Comparison of ENCODE assay signal across 14 cellular contexts in genomic region chr4:145786261-145786660, GRCh38.
DNase-seq lines count a peak whose midpoint lies in the region; ATAC-seq and TF ChIP-seq lines count a peak whose summit lies in the region.
"Had no signal": no experiment of that assay in that cellular context is flagged by ENCODE, and none has a peak within 500 bp of the region (broad histone marks: within the 10 kb centered on the region; RNA-seq: fewer than 3 reads in every experiment).

No MANE protein-coding gene starts in this region.

- no peaks in the 10 kb centered on the region for H3K27me3 ChIP-seq in upper lobe of left lung

- H3K27ac ChIP-seq in caudate nucleus (ENCODE audit: low read depth, low read length) (peak overlapping the region; percentile 5), upper lobe of left lung (no peak overlapping the region)
- H3K27ac ChIP-seq: GM23248 had no signal

- TF ChIP-seq POLR2A in upper lobe of left lung (IDR thresholded peaks at IDR 0.05): no peak

- H3K4me3 Mint-ChIP-seq in activated CD4-positive, alpha-beta T cell treated with anti-CD3 and anti-CD28 coated beads for 36 hours: no peak overlapping the region
- H3K4me3 Mint-ChIP-seq in CD14-positive monocyte (no peak overlapping the region), progenitor cell of endocrine pancreas (ENCODE audit: low read depth) (no peak overlapping the region)
- H3K4me3 Mint-ChIP-seq: CD8-positive, alpha-beta memory T cell had no signal

- DNase-seq in activated CD4-positive, alpha-beta T cell treated with anti-CD3 and anti-CD28 coated beads for 36 hours: no peak
- DNase-seq in activated CD4-positive, alpha-beta T cell treated with anti-CD3 and anti-CD28 coated beads for 1 hour: no peak
- DNase-seq in CD14-positive monocyte (ENCODE audit: low spot score): no peak
- DNase-seq in NCI-H446 (lab: John Stamatoyannopoulos, UW): peak; percentile 19 to 73
- peak in 1 of 61 donors; percentile 37 for DNase-seq in caudate nucleus (lab: John Stamatoyannopoulos, UW)
- no peak for DNase-seq in progenitor cell of endocrine pancreas (ENCODE audit: low spot score, unreplicated experiment)
- DNase-seq in upper lobe of left lung: no peak
- DNase-seq: CD8-positive, alpha-beta memory T cell; GM23248; KG1; NCI-H1436; NCI-H2227 treated with DMSO at 0.1 percent for 48 hours; RPMI8226 had no signal

- H3K27ac Mint-ChIP-seq in activated CD4-positive, alpha-beta T cell treated with anti-CD3 and anti-CD28 coated beads for 36 hours: peak overlapping the region; percentile 32
- H3K27ac Mint-ChIP-seq in CD14-positive monocyte (peak overlapping the region in 4 of 7 donors; percentile 71 to 87 (median 77)), progenitor cell of endocrine pancreas (no peak overlapping the region)

- intact Hi-C loops in activated CD4-positive, alpha-beta T cell treated with anti-CD3 and anti-CD28 coated beads for 36 hours (cut with DNase I, micrococcal nuclease): no loop called here
- intact Hi-C loops in CD14-positive monocyte (cut with micrococcal nuclease): no loop called here

- H3K4me3 ChIP-seq in upper lobe of left lung: no peak overlapping the region
- H3K4me3 ChIP-seq: GM23248 had no signal

- no peaks in the 10 kb centered on the region for H3K36me3 ChIP-seq in upper lobe of left lung

- peaks cover 9% of the 10 kb centered on the region for H3K9me3 Mint-ChIP-seq in activated CD4-positive, alpha-beta T cell treated with anti-CD3 and anti-CD28 coated beads for 36 hours (ENCODE audit: low read depth)
- H3K9me3 Mint-ChIP-seq in CD14-positive monocyte (peaks cover 0 to 7% (median 5%) of the 10 kb centered on the region in 7 donors), progenitor cell of endocrine pancreas (ENCODE audit: low read depth) (no peaks in the 10 kb centered on the region)
- H3K9me3 Mint-ChIP-seq: CD8-positive, alpha-beta memory T cell had no signal

- no peaks in the 10 kb centered on the region for H3K27me3 Mint-ChIP-seq in activated CD4-positive, alpha-beta T cell treated with anti-CD3 and anti-CD28 coated beads for 36 hours
- H3K27me3 Mint-ChIP-seq in CD14-positive monocyte (ENCODE audit: low read depth in 3 of 3): no peaks in the 10 kb centered on the region
- H3K27me3 Mint-ChIP-seq in progenitor cell of endocrine pancreas: no peaks in the 10 kb centered on the region

- no peak for TF ChIP-seq CTCF in CD14-positive monocyte (IDR thresholded peaks at IDR 0.05)
- TF ChIP-seq CTCF in progenitor cell of endocrine pancreas (IDR thresholded peaks at IDR 0.05; ENCODE audit: unreplicated experiment): no peak
- TF ChIP-seq CTCF in upper lobe of left lung (IDR thresholded peaks at IDR 0.05): no peak

- H3K4me1 Mint-ChIP-seq in activated CD4-positive, alpha-beta T cell treated with anti-CD3 and anti-CD28 coated beads for 36 hours: peaks cover 24% of the 10 kb centered on the region
- H3K4me1 Mint-ChIP-seq in CD14-positive monocyte: peaks cover 37% of the 10 kb centered on the region
- peaks cover 9% of the 10 kb centered on the region for H3K4me1 Mint-ChIP-seq in progenitor cell of endocrine pancreas (ENCODE audit: low read depth)

- H3K4me1 ChIP-seq in upper lobe of left lung: no peaks in the 10 kb centered on the region

- ATAC-seq in activated CD4-positive, alpha-beta T cell treated with anti-CD3 and anti-CD28 coated beads for 36 hours: no peak
- ATAC-seq in upper lobe of left lung (ENCODE audit: low FRiP score in 2 of 2) (no peak), HG02884 (IDR thresholded peaks at IDR 0.05; ENCODE audit: unreplicated experiment) (no peak)

- CTCF ChIA-PET in activated CD4-positive, alpha-beta T cell treated with anti-CD3 and anti-CD28 coated beads for 36 hours (lab: Charles Lee): no interaction called here

- POLR2A ChIA-PET in activated CD4-positive, alpha-beta T cell treated with anti-CD3 and anti-CD28 coated beads for 36 hours (lab: Charles Lee): no interaction called here

- no peak for TF ChIP-seq EP300 in upper lobe of left lung (IDR thresholded peaks at IDR 0.05)

- peaks cover 56% of the 10 kb centered on the region for H3K36me3 Mint-ChIP-seq in activated CD4-positive, alpha-beta T cell treated with anti-CD3 and anti-CD28 coated beads for 36 hours (ENCODE audit: low read depth)
- H3K36me3 Mint-ChIP-seq in CD14-positive monocyte: no peaks in the 10 kb centered on the region
- H3K36me3 Mint-ChIP-seq in progenitor cell of endocrine pancreas (ENCODE audit: insufficient read depth): peaks cover 25% of the 10 kb centered on the region

- 93 to 94% methylated on average over 2 of the region's 2 CpGs for WGBS in upper lobe of left lung, 2 donors

- no peaks in the 10 kb centered on the region for H3K9me3 ChIP-seq in upper lobe of left lung

Comparison
In these comparisons a context has a peak if more than half of its experiments do, and no peak if none do; other contexts are left out.
1. DNase-seq: peak in NCI-H446 (2 of 2); none in activated CD4-positive, alpha-beta T cell treated with anti-CD3 and anti-CD28 coated beads for 36 hours (single experiment), activated CD4-positive, alpha-beta T cell treated with anti-CD3 and anti-CD28 coated beads for 1 hour (single experiment), CD14-positive monocyte (single experiment), progenitor cell of endocrine pancreas (single experiment) and upper lobe of left lung (0 of 2).